9 cellular contexts compared by ENCODE assay signal in the genomic region with DNA sequence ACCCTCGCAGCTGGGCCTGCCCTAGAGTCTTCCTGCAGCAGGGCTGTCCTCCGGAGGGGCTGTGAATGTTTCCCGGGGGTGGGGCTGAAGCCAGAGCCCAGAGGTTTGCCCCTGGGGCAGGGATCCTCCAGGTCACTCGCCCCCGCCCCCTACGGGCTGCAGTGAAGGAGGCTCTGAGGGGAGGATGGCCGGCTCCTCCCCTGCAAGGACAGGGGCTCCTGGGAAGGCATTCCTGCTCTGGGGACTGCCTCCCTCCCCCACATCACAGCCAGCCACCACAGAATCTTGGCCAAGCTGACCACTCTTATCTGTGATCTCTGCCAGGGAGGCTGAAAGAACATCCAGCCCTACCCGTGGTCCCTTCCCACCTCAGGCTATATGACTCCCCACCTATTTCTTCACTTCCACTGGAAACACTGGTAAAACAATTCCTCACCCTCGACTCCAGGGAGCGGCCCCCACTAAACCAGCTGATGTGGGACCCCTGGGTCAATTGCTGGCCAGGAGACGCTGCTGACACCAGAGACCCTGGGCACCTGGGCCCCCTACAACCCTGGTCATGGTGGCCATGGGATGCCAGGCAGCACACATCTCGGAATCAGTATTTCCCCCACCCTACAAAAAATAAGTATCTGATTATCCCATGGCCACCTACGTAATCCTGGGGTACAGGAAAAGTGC.
DNase-seq lines count a peak whose midpoint lies in the region; ATAC-seq, FAIRE-seq and TF ChIP-seq lines count a peak whose summit lies in the region.
"Had no signal": no experiment of that assay in that cellular context is flagged by ENCODE, and none has a peak within 500 bp of the region (broad histone marks: within the 10 kb centered on the region; RNA-seq: fewer than 3 reads in every experiment).

No MANE protein-coding gene starts in this region.

- no TSS peak for BruUV-seq in Panc1 (replicated peaks; lab: Mats Ljungman, UMichigan)

- POLR2A ChIA-PET in Panc1 (lab: Charles Lee) = no interaction called here

- H3K27ac ChIP-seq in Panc1 (ENCODE audit: low read length) (no peak overlapping the region), right cardiac atrium (ENCODE audit: low read length) (no peak overlapping the region), parathyroid adenoma (peak overlapping the region; percentile 93), thyroid gland (no peak overlapping the region)

- no peaks in the 10 kb centered on the region for H3K9me3 ChIP-seq in Panc1 (ENCODE audit: control insufficient read depth, insufficient read depth, low read depth, low read length)
- H3K9me3 ChIP-seq in right cardiac atrium (ENCODE audit: control insufficient read depth, low read length) = no peaks in the 10 kb centered on the region
- H3K9me3 ChIP-seq in parathyroid adenoma (ENCODE audit: control insufficient read depth, low read length) = no peaks in the 10 kb centered on the region
- no peaks in the 10 kb centered on the region for H3K9me3 ChIP-seq in thyroid gland

- ATAC-seq in Panc1 (peak; percentile 44), right cardiac atrium (peak; percentile 11 to 34), GM21717 (IDR thresholded peaks at IDR 0.05; ENCODE audit: unreplicated experiment) (no peak)

- WGBS in right cardiac atrium = 47% methylated on average over 13 of the region's 13 CpGs
- 68 to 82% methylated on average over 3 to 6 of the region's 13 CpGs for WGBS in thyroid gland, 2 donors

- peak overlapping the region; percentile 39 to 54 for H3K4me3 ChIP-seq in Panc1 (ENCODE audit: low read depth in 2 of 2, low read length in 2 of 2)
- no peak overlapping the region for H3K4me3 ChIP-seq in right cardiac atrium (ENCODE audit: low read length)
- H3K4me3 ChIP-seq in parathyroid adenoma (ENCODE audit: low read depth, low read length) = no peak overlapping the region
- H3K4me3 ChIP-seq in thyroid gland (replicated peaks in 1 of 3) = no peak overlapping the region

- H3K4me1 ChIP-seq in Panc1 (ENCODE audit: control insufficient read depth, insufficient read depth, low read length) (peaks cover 9% of the 10 kb centered on the region; the same call in 1 of the 2 replicates), right cardiac atrium (ENCODE audit: control insufficient read depth, insufficient read depth, low read length) (peaks cover 6% of the 10 kb centered on the region), parathyroid adenoma (peaks cover 46% of the 10 kb centered on the region), thyroid gland (peaks cover 12 to 22% of the 10 kb centered on the region in 2 donors)

- CTCF ChIA-PET in Panc1 (lab: Charles Lee) = interaction anchor here (0.5 to 0.6 kb wide), 4 partner anchors 8 to 331 kb away, joined by 3 to 8 read pairs (median 4); no protein-coding TSS in a partner anchor

- TF ChIP-seq POLR2A in thyroid gland (IDR thresholded peaks at IDR 0.05) = no peak

- H3K27me3 ChIP-seq in Panc1 (ENCODE audit: control insufficient read depth, insufficient read depth, low read length) = no peaks in the 10 kb centered on the region
- H3K27me3 ChIP-seq in right cardiac atrium (ENCODE audit: control insufficient read depth, insufficient read depth) = no peaks in the 10 kb centered on the region
- no peaks in the 10 kb centered on the region for H3K27me3 ChIP-seq in parathyroid adenoma (ENCODE audit: control insufficient read depth, insufficient read depth, low read length)
- no peaks in the 10 kb centered on the region for H3K27me3 ChIP-seq in thyroid gland

- H3K4me2 ChIP-seq in parathyroid adenoma (ENCODE audit: low read length) = no peak overlapping the region

- intact Hi-C loops in Panc1 (cut with micrococcal nuclease; ENCODE audit: unreplicated experiment) (no loop called here), right cardiac atrium (cut with DNase I) (no loop called here), thyroid gland (cut with DNase I) (no loop called here)

- H3K79me2 ChIP-seq in parathyroid adenoma = no peaks in the 10 kb centered on the region

- H3K9ac ChIP-seq in parathyroid adenoma = no peak overlapping the region

- FAIRE-seq in HTR-8/SVneo (lab: Jason Lieb, UNC) = no peak

- peak overlapping the region; percentile 80 for H2AFZ ChIP-seq in parathyroid adenoma

- DNase-seq in HTR-8/SVneo (ENCODE audit: insufficient read length, low spot score) (peak; percentile 46), Panc1 (ENCODE audit: low read depth, low spot score) (no peak), right cardiac atrium (no peak), NCI-H2227 (lab: John Stamatoyannopoulos, UW; ENCODE audit: unreplicated experiment) (no peak), thyroid gland (no peak)
- DNase-seq: effector CD4-positive, alpha-beta T cell; NCI-H1092 treated with DMSO at 0.1 percent for 48 hours had no signal

- TF ChIP-seq CTCF in Panc1 (IDR thresholded peaks at IDR 0.05) = no peak
- TF ChIP-seq CTCF in parathyroid adenoma (IDR thresholded peaks at IDR 0.05) = peak; percentile 12
- no peak for TF ChIP-seq CTCF in thyroid gland (IDR thresholded peaks at IDR 0.05)

- in situ Hi-C loops in Panc1 (cut with HindIII; ENCODE audit: low pct_unique_long_range_greater_than_20kb, low sequenced_read_pairs) = no loop called here

- H3K36me3 ChIP-seq in Panc1 (ENCODE audit: control insufficient read depth, insufficient read depth, low read length) (no peaks in the 10 kb centered on the region), parathyroid adenoma (ENCODE audit: control insufficient read depth, insufficient read depth, low read length) (no peaks in the 10 kb centered on the region), thyroid gland (no peaks in the 10 kb centered on the region)

Comparison
In these comparisons a context has a peak if more than half of its experiments do, and no peak if none do; other contexts are left out.
1. H3K4me3 ChIP-seq: peak in Panc1 (2 of 2); none in right cardiac atrium (single experiment), parathyroid adenoma (single experiment) and thyroid gland (0 of 3).